8 cellular contexts compared by ENCODE assay signal in genomic region chrX:71111851-71112468, GRCh38.
A peak's percentile ranks its signal among the peaks of the same experiment; 100 is the strongest.
DNase-seq lines count a peak whose midpoint lies in the region; ATAC-seq and TF ChIP-seq lines count a peak whose summit lies in the region.

No MANE protein-coding gene starts in this region.

- H3K27me3 ChIP-seq in neutrophil, result no peaks in the 10 kb centered on the region

- peaks cover 45 to 58% of the 10 kb centered on the region in 2 experiments for H3K4me1 ChIP-seq in neutrophil (ENCODE audit: control insufficient read depth in 1 of 2, insufficient read depth in 1 of 2, low read depth in 1 of 2, low read length in 1 of 2)

- H3K36me3 ChIP-seq in neutrophil, result peaks cover 17% of the 10 kb centered on the region

- H3K4me3 Mint-ChIP-seq in T-helper 2 cell treated with Interferon-gamma antibody and Interleukin-4, amounts not matched to agents 5 μg/mL and 100 μg/mL, for 36 hours, result peak overlapping the region; percentile 94

- H3K9me3 ChIP-seq in neutrophil, result no peaks in the 10 kb centered on the region

- H3K27ac ChIP-seq in neutrophil, result peak overlapping the region; percentile 96

- ATAC-seq in GM18909 (IDR thresholded peaks at IDR 0.05; ENCODE audit: poor library complexity, unreplicated experiment) (peak; percentile 21), HG02798 (IDR thresholded peaks at IDR 0.05; ENCODE audit: poor library complexity, unreplicated experiment) (peak; percentile 13), HG03108 (IDR thresholded peaks at IDR 0.05; ENCODE audit: unreplicated experiment) (no peak)

- TF ChIP-seq CTCF in neutrophil (IDR thresholded peaks at IDR 0.05), result no peak

- H3K27ac Mint-ChIP-seq in T-helper 2 cell treated with Interferon-gamma antibody and Interleukin-4, amounts not matched to agents 5 μg/mL and 100 μg/mL, for 36 hours, result peak overlapping the region; percentile 99

- H3K9me3 Mint-ChIP-seq in T-helper 2 cell treated with Interferon-gamma antibody and Interleukin-4, amounts not matched to agents 5 μg/mL and 100 μg/mL, for 36 hours, result no peaks in the 10 kb centered on the region

- no peaks in the 10 kb centered on the region for H3K27me3 Mint-ChIP-seq in T-helper 2 cell treated with Interferon-gamma antibody and Interleukin-4, amounts not matched to agents 5 μg/mL and 100 μg/mL, for 36 hours (ENCODE audit: low read depth)

- no peak for DNase-seq in T-helper 2 cell treated with Interferon-gamma antibody and Interleukin-4, amounts not matched to agents 5 μg/mL and 100 μg/mL, for 36 hours (ENCODE audit: low spot score)
- no peak for DNase-seq in anterior cingulate cortex (lab: John Stamatoyannopoulos, UW)
- no peak for DNase-seq in NCI-H1436 treated with DMSO at 0.1 percent for 48 hours (lab: John Stamatoyannopoulos, UW)
- no peak for DNase-seq in DMS 273 (lab: John Stamatoyannopoulos, UW; ENCODE audit: unreplicated experiment)

- H3K4me3 ChIP-seq in neutrophil (ENCODE audit: low read depth in 1 of 2, low read length in 1 of 2), result peak overlapping the region; percentile 67 to 86

- peaks cover 30% of the 10 kb centered on the region for H3K4me1 Mint-ChIP-seq in T-helper 2 cell treated with Interferon-gamma antibody and Interleukin-4, amounts not matched to agents 5 μg/mL and 100 μg/mL, for 36 hours (ENCODE audit: low read depth)

- peaks cover 45% of the 10 kb centered on the region for H3K36me3 Mint-ChIP-seq in T-helper 2 cell treated with Interferon-gamma antibody and Interleukin-4, amounts not matched to agents 5 μg/mL and 100 μg/mL, for 36 hours (ENCODE audit: low read depth)
